Comparison of ENCODE assay signal across 8 cellular contexts in the genomic region with DNA sequence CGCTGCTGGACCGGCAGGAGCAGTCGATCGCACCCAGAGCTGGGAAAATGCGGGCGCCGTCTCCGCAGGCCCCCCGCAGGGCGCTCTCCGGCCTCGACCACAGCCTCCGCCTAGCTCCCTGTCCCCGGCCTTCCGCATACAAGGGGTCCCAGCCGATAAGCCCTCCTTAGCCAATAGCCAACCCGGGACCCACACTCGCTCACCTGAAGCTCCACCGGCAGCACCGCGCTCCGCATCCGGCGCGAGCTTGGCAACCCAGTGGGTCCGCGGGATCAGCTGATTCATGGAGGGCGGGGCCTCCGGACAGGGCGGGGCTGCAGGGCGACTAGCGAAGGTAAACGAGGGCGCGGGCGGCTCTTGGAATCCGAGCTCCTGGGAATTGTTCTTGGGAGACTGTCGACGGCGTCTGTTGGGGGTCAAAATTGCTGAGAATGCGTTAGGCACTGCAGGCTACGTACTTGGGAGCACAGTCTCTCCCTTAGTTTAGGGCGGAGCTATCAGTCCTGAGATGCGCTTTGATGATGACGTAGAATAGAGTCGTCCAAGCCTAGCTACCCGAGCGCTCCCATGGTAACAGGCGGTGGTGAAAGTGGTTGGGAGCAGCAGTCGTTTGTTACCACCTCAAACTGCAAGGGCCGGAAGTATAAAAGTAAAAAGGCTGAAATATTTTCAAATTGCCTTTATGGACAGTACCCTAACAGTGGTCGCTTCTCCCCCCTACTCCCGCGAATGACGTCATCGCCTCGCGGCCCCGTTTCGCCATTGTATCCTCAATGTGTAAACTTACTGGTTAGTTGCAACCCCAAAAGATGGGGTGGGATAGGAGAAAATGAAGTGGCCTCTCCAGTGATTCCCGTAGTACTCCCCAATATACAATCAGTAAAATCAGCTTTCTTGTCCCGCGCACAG. TPM values are rescaled to one million over a fixed set of nuclear protein-coding genes. Genes with fewer than 3 reads are reported as not detected.
DNase-seq lines count a peak whose midpoint lies in the region; ATAC-seq and TF ChIP-seq lines count a peak whose summit lies in the region.

A gene (minus strand): TSS at position 260 of the 909 bp plus-strand sequence. CDS start 12,048 bp downstream, outside the sequence.

- H3K27ac ChIP-seq in testis, result peak within 1 kb of the TSS; percentile 77 to 86

- no peaks in the 10 kb centered on the region for H3K36me3 ChIP-seq in GM06990 (ENCODE audit: control insufficient read depth, insufficient read depth, low read length)
- no peaks in the 10 kb centered on the region for H3K36me3 ChIP-seq in testis (ENCODE audit: low read depth, missing control alignments)

- no peak for TF ChIP-seq POLR2A in testis (IDR thresholded peaks at IDR 0.05)

- H3K4me3 ChIP-seq in GM06990 (replicated peaks; ENCODE audit: low read depth, low read length) (peak within 1 kb of the TSS; percentile 86), testis (peak within 1 kb of the TSS; percentile 81 to 95)

- DNase-seq in GM06990 (ENCODE audit: extremely low read depth, insufficient read length), result peak; percentile 91
- DNase-seq in NCI-H1092 (lab: John Stamatoyannopoulos, UW), result peak; percentile 90
- DNase-seq in activated naive CD4-positive, alpha-beta T cell treated with anti-CD3 and anti-CD28 coated beads, Interleukin-2, amount 50 U/mL, for 72 hours (ENCODE audit: low spot score in 2 of 2), result peak; percentile 93 to 95
- DNase-seq in glomerular visceral epithelial cell (ENCODE audit: extremely low spot score), result peak; percentile 99
- peak; percentile 95 for DNase-seq in omental fat pad (ENCODE audit: low spot score)
- peak; percentile 99 for DNase-seq in testis

- H3K36me3 Mint-ChIP-seq in activated naive CD4-positive, alpha-beta T cell treated with anti-CD3 and anti-CD28 coated beads, Interleukin-2, amount 50 U/mL, for 72 hours, result peaks cover 0 to 10% of the 10 kb centered on the region in 2 donors

- H3K27me3 ChIP-seq in GM06990 (replicated peaks; ENCODE audit: control insufficient read depth, insufficient read depth, low read length) (no peaks in the 10 kb centered on the region), testis (no peaks in the 10 kb centered on the region)

- no peaks in the 10 kb centered on the region for H3K9me3 ChIP-seq in testis

- WGBS in testis, 2 donors, result 0 to 1% methylated on average over 38 to 51 of the region's 63 CpGs

- H3K9me3 Mint-ChIP-seq in activated naive CD4-positive, alpha-beta T cell treated with anti-CD3 and anti-CD28 coated beads, Interleukin-2, amount 50 U/mL, for 72 hours, result no peaks in the 10 kb centered on the region

- H3K27ac Mint-ChIP-seq in activated naive CD4-positive, alpha-beta T cell treated with anti-CD3 and anti-CD28 coated beads, Interleukin-2, amount 50 U/mL, for 72 hours, result peak within 1 kb of the TSS; percentile 88 to 95

- ATAC-seq in HG02588 (IDR thresholded peaks at IDR 0.05; ENCODE audit: unreplicated experiment), result peak; percentile 97
- peak; percentile 90 for ATAC-seq in SK-N-SH treated with all-trans-retinoic acid at 6 μM for 48 hours
- peak; percentile 95 to 97 for ATAC-seq in activated naive CD4-positive, alpha-beta T cell treated with anti-CD3 and anti-CD28 coated beads, Interleukin-2, amount 50 U/mL, for 72 hours
- ATAC-seq in omental fat pad (ENCODE audit: low FRiP score), result peak; percentile 99

- intact Hi-C loops in testis (cut with DNase I; ENCODE audit: low total_unique reads), result no loop called here

- peaks cover 10% of the 10 kb centered on the region for H3K4me1 ChIP-seq in testis

- peak; percentile 2 for TF ChIP-seq CTCF in GM06990 (IDR thresholded peaks at IDR 0.05; ENCODE audit: insufficient read depth, low read length, poor library complexity, severe bottlenecking)
- no peak for TF ChIP-seq CTCF in omental fat pad (IDR thresholded peaks at IDR 0.05)
- no peak for TF ChIP-seq CTCF in testis (IDR thresholded peaks at IDR 0.05)

TF ChIP-seq in SK-N-SH treated with all-trans-retinoic acid at 6 μM for 48 hours, 23 proteins besides CTCF, POLR2A, EP300 and RAD21:
- TF ChIP-seq ARNTL (CRISPR knock-in tag; IDR thresholded peaks at IDR 0.05; ENCODE audit: borderline replicate concordance, low read depth) (0 out of 2 replicates have a peak, but pooled peaks have one; percentile 23), ZFP30 (CRISPR knock-in tag; IDR thresholded peaks at IDR 0.05) (peak; percentile 46; the same call in 1 of the 2 replicates), PPARA (CRISPR knock-in tag; IDR thresholded peaks at IDR 0.05; ENCODE audit: borderline replicate concordance) (peak; percentile 87; the same call in 1 of the 2 replicates), GLIS3 (CRISPR knock-in tag; IDR thresholded peaks at IDR 0.05) (no peak), CSDC2 (CRISPR knock-in tag; IDR thresholded peaks at IDR 0.05) (peak; percentile 6; the same call in 1 of the 2 replicates), TOX (CRISPR knock-in tag; IDR thresholded peaks at IDR 0.05; ENCODE audit: borderline replicate concordance) (no peak), ZNF565 (CRISPR knock-in tag; conservative IDR thresholded peaks at IDR 0.05; ENCODE audit: low read depth) (0 out of 2 replicates have a peak, but pooled peaks have one; percentile 14), BACH2 (CRISPR knock-in tag; IDR thresholded peaks at IDR 0.05; ENCODE audit: borderline replicate concordance) (no peak), ZFP3 (CRISPR knock-in tag; IDR thresholded peaks at IDR 0.05) (0 out of 2 replicates have a peak, but pooled peaks have one; percentile 10)
- TF ChIP-seq, protein P1, sequence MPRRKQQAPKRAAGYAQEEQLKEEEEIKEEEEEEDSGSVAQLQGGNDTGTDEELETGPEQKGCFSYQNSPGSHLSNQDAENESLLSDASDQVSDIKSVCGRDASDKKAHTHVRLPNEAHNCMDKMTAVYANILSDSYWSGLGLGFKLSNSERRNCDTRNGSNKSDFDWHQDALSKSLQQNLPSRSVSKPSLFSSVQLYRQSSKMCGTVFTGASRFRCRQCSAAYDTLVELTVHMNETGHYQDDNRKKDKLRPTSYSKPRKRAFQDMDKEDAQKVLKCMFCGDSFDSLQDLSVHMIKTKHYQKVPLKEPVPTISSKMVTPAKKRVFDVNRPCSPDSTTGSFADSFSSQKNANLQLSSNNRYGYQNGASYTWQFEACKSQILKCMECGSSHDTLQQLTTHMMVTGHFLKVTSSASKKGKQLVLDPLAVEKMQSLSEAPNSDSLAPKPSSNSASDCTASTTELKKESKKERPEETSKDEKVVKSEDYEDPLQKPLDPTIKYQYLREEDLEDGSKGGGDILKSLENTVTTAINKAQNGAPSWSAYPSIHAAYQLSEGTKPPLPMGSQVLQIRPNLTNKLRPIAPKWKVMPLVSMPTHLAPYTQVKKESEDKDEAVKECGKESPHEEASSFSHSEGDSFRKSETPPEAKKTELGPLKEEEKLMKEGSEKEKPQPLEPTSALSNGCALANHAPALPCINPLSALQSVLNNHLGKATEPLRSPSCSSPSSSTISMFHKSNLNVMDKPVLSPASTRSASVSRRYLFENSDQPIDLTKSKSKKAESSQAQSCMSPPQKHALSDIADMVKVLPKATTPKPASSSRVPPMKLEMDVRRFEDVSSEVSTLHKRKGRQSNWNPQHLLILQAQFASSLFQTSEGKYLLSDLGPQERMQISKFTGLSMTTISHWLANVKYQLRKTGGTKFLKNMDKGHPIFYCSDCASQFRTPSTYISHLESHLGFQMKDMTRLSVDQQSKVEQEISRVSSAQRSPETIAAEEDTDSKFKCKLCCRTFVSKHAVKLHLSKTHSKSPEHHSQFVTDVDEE (CRISPR knock-in tag; IDR thresholded peaks at IDR 0.05), result no peak
- TF ChIP-seq, protein P2, sequence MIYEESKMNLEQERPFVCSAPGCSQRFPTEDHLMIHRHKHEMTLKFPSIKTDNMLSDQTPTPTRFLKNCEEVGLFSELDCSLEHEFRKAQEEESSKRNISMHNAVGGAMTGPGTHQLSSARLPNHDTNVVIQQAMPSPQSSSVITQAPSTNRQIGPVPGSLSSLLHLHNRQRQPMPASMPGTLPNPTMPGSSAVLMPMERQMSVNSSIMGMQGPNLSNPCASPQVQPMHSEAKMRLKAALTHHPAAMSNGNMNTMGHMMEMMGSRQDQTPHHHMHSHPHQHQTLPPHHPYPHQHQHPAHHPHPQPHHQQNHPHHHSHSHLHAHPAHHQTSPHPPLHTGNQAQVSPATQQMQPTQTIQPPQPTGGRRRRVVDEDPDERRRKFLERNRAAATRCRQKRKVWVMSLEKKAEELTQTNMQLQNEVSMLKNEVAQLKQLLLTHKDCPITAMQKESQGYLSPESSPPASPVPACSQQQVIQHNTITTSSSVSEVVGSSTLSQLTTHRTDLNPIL (CRISPR knock-in tag; IDR thresholded peaks at IDR 0.05; ENCODE audit: low read depth), result peak; percentile 66; the same call in 1 of the 2 replicates

RNA-seq across cellular contexts. Expression of the gene that starts here (rescaled TPM):
- total RNA-seq in activated naive CD4-positive, alpha-beta T cell treated with anti-CD3 and anti-CD28 coated beads, Interleukin-2, amount 50 U/mL, for 72 hours, result 10 to 100 TPM; 12.1 to 12.7 TPM
- total RNA-seq in omental fat pad (10 to 100 TPM; 13.6 to 20.4 (median 17.9) TPM), testis (10 to 100 TPM; 17.0 to 19.2 TPM)
- 14.0 TPM for polyA plus RNA-seq in testis (ENCODE audit: insufficient read depth, low read depth, low replicate concordance)

Comparison
In these comparisons a context has a peak if more than half of its experiments do, and no peak if none do; other contexts are left out.
1. Peak in every context shown above with its lines: DNase-seq, ATAC-seq, H3K4me3 ChIP-seq and H3K27ac ChIP-seq.